21 cellular contexts compared by ENCODE assay signal in genomic region chr6:90457867-90458259, GRCh38.
DNase-seq lines count a peak whose midpoint lies in the region; ATAC-seq and TF ChIP-seq lines count a peak whose summit lies in the region.
"Had no signal": no experiment of that assay in that cellular context is flagged by ENCODE, and none has a peak within 500 bp of the region (broad histone marks: within the 10 kb centered on the region; RNA-seq: fewer than 3 reads in every experiment).

No MANE protein-coding gene starts in this region.

- H2AFZ ChIP-seq in OCI-LY1 (ENCODE audit: low read length): no peak overlapping the region
- H2AFZ ChIP-seq: neural progenitor cell had no signal

- CTCF ChIA-PET in activated naive CD4-positive, alpha-beta T cell treated with anti-CD3 and anti-CD28 coated beads, Interleukin-2, amount 10 ng/mL, durations not matched to agents 7 days and 5 days (lab: Charles Lee): interaction anchor here (0.7 to 6.5 kb wide), 6 partner anchors 18 to 65 kb away, joined by 3 to 59 read pairs (median 5); no protein-coding TSS in a partner anchor
- CTCF ChIA-PET in naive thymus-derived CD4-positive, alpha-beta T cell (lab: Charles Lee): interaction anchor here (1.5 kb wide), 1 partner anchor 14 kb away, joined by 5 read pairs; no protein-coding TSS in a partner anchor

- H4K20me1 ChIP-seq in OCI-LY1 (ENCODE audit: insufficient read depth, low read length): no peaks in the 10 kb centered on the region
- H4K20me1 ChIP-seq: BLaER1 had no signal

- DNase-seq in activated naive CD4-positive, alpha-beta T cell treated with anti-CD3 and anti-CD28 coated beads, Interleukin-2, amount 10 ng/mL, durations not matched to agents 7 days and 5 days: no peak
- DNase-seq in activated naive CD4-positive, alpha-beta T cell treated with Interleukin-2 at 50 U/mL for 16 hours: no peak
- DNase-seq in activated T-helper 1 cell treated with anti-CD3 and anti-CD28 coated beads, Interleukin-12 subunit alpha, Interleukin-12 subunit beta, Interleukin-2, Interleukin-4 antibody, amounts not matched to agents 30 ng/mL and 10 ng/mL and 1 ng/mL, durations not matched to agents 14 hours and 24 hours and 36 hours (ENCODE audit: low spot score): no peak
- no peak for DNase-seq in naive thymus-derived CD4-positive, alpha-beta T cell
- no peak for DNase-seq in HuH-7 (ENCODE audit: low spot score)
- DNase-seq: Caco-2, Karpas-422, NCI-H1417, NCI-H2081, NCI-H526 treated with DMSO at 0.1 percent for 48 hours, pancreas had no signal

- H3K9ac ChIP-seq in OCI-LY1 (ENCODE audit: low read length): peak overlapping the region; percentile 48
- H3K9ac ChIP-seq: BLaER1, neural progenitor cell had no signal

- H3K4me3 ChIP-seq in OCI-LY1 (ENCODE audit: low read depth, low read length, poor library complexity, severe bottlenecking): peak overlapping the region; percentile 39
- no peak overlapping the region for H3K4me3 ChIP-seq in naive thymus-derived CD4-positive, alpha-beta T cell (ENCODE audit: low read length)
- H3K4me3 ChIP-seq: BLaER1, coronary artery, neural progenitor cell, pancreas had no signal

- POLR2A ChIA-PET in naive thymus-derived CD4-positive, alpha-beta T cell (lab: Charles Lee): interaction anchor here (1.0 to 1.4 kb wide), 3 partner anchors 10 to 55 kb away, joined by 3 to 4 read pairs (median 3); no protein-coding TSS in a partner anchor

- H3F3A ChIP-seq in OCI-LY1 (ENCODE audit: insufficient read depth, low read length): no peaks in the 10 kb centered on the region; the same call in 1 of the 2 replicates

- no peaks in the 10 kb centered on the region for H3K9me3 ChIP-seq in OCI-LY1 (ENCODE audit: low read length)
- no peaks in the 10 kb centered on the region for H3K9me3 ChIP-seq in naive thymus-derived CD4-positive, alpha-beta T cell (ENCODE audit: control insufficient read depth in 2 of 3, low read length in 3 of 3)
- H3K9me3 ChIP-seq: Caco-2, pancreas, thoracic aorta had no signal

- H3K27me3 ChIP-seq in OCI-LY1 (ENCODE audit: insufficient read depth, low read length): no peaks in the 10 kb centered on the region
- no peaks in the 10 kb centered on the region for H3K27me3 ChIP-seq in naive thymus-derived CD4-positive, alpha-beta T cell (ENCODE audit: control insufficient read depth in 2 of 2, insufficient read depth in 2 of 2, low read length in 2 of 2)
- H3K27me3 ChIP-seq: BLaER1, neural progenitor cell, pancreas had no signal

- peak overlapping the region; percentile 65 for H3K4me2 ChIP-seq in OCI-LY1 (ENCODE audit: low read length)
- H3K4me2 ChIP-seq: BLaER1, neural progenitor cell had no signal

- TF ChIP-seq CTCF in OCI-LY1 (IDR thresholded peaks at IDR 0.05; ENCODE audit: low read length): no peak

- peaks cover 48% of the 10 kb centered on the region for H3K4me1 ChIP-seq in OCI-LY1 (ENCODE audit: insufficient read depth, low read length, severe bottlenecking)
- peaks cover 18 to 23% of the 10 kb centered on the region in 2 donors for H3K4me1 ChIP-seq in naive thymus-derived CD4-positive, alpha-beta T cell (ENCODE audit: control insufficient read depth in 2 of 2, insufficient read depth in 2 of 2, low read length in 2 of 2)
- H3K4me1 ChIP-seq: BLaER1, Caco-2, neural progenitor cell, pancreas had no signal

- ATAC-seq in naive thymus-derived CD4-positive, alpha-beta T cell: no peak
- ATAC-seq in HG02840 (IDR thresholded peaks at IDR 0.05; ENCODE audit: low FRiP score, unreplicated experiment): no peak
- no peak for ATAC-seq in HG03457 (IDR thresholded peaks at IDR 0.05; ENCODE audit: unreplicated experiment)
- ATAC-seq: HCT116, pancreas, SK-N-SH treated with all-trans-retinoic acid at 6 μM for 48 hours had no signal

- H3K27me3 Mint-ChIP-seq in activated naive CD4-positive, alpha-beta T cell treated with anti-CD3 and anti-CD28 coated beads, Interleukin-2, amount 10 ng/mL, durations not matched to agents 7 days and 5 days: no peaks in the 10 kb centered on the region
- no peaks in the 10 kb centered on the region for H3K27me3 Mint-ChIP-seq in activated T-helper 1 cell treated with anti-CD3 and anti-CD28 coated beads, Interleukin-12 subunit alpha, Interleukin-12 subunit beta, Interleukin-2, Interleukin-4 antibody, amounts not matched to agents 30 ng/mL and 10 ng/mL and 1 ng/mL, durations not matched to agents 14 hours and 24 hours and 36 hours (ENCODE audit: insufficient read depth)
- H3K27me3 Mint-ChIP-seq in naive thymus-derived CD4-positive, alpha-beta T cell: no peaks in the 10 kb centered on the region

- H3K36me3 ChIP-seq in OCI-LY1 (ENCODE audit: insufficient read depth, low read length): no peaks in the 10 kb centered on the region
- no peaks in the 10 kb centered on the region for H3K36me3 ChIP-seq in naive thymus-derived CD4-positive, alpha-beta T cell (ENCODE audit: control insufficient read depth in 2 of 3, insufficient read depth in 3 of 3, low read length in 3 of 3)
- H3K36me3 ChIP-seq: BLaER1, neural progenitor cell, pancreas, thoracic aorta had no signal

- H3K27ac ChIP-seq in OCI-LY1 (ENCODE audit: low read depth, low read length, poor library complexity, severe bottlenecking): peak overlapping the region; percentile 88
- no peak overlapping the region for H3K27ac ChIP-seq in naive thymus-derived CD4-positive, alpha-beta T cell (ENCODE audit: low read depth, low read length)
- H3K27ac ChIP-seq: BLaER1, coronary artery, neural progenitor cell, pancreas, thoracic aorta, VCaP had no signal

- H3K36me3 Mint-ChIP-seq in activated naive CD4-positive, alpha-beta T cell treated with anti-CD3 and anti-CD28 coated beads, Interleukin-2, amount 10 ng/mL, durations not matched to agents 7 days and 5 days: peaks cover 3% of the 10 kb centered on the region
- no peaks in the 10 kb centered on the region for H3K36me3 Mint-ChIP-seq in activated T-helper 1 cell treated with anti-CD3 and anti-CD28 coated beads, Interleukin-12 subunit alpha, Interleukin-12 subunit beta, Interleukin-2, Interleukin-4 antibody, amounts not matched to agents 30 ng/mL and 10 ng/mL and 1 ng/mL, durations not matched to agents 14 hours and 24 hours and 36 hours (ENCODE audit: low read depth)
- H3K36me3 Mint-ChIP-seq in naive thymus-derived CD4-positive, alpha-beta T cell: peaks cover 0 to 18% (median 0%) of the 10 kb centered on the region in 5 donors
- H3K36me3 Mint-ChIP-seq: neural progenitor cell had no signal

- peak overlapping the region; percentile 93 for H3K27ac Mint-ChIP-seq in activated naive CD4-positive, alpha-beta T cell treated with anti-CD3 and anti-CD28 coated beads, Interleukin-2, amount 10 ng/mL, durations not matched to agents 7 days and 5 days
- H3K27ac Mint-ChIP-seq in activated T-helper 1 cell treated with anti-CD3 and anti-CD28 coated beads, Interleukin-12 subunit alpha, Interleukin-12 subunit beta, Interleukin-2, Interleukin-4 antibody, amounts not matched to agents 30 ng/mL and 10 ng/mL and 1 ng/mL, durations not matched to agents 14 hours and 24 hours and 36 hours: peak overlapping the region; percentile 93
- peak overlapping the region in 6 of 9 donors; percentile 21 to 91 (median 80) for H3K27ac Mint-ChIP-seq in naive thymus-derived CD4-positive, alpha-beta T cell
- H3K27ac Mint-ChIP-seq: neural progenitor cell had no signal

- peak overlapping the region; percentile 65 for H3K4me3 Mint-ChIP-seq in activated naive CD4-positive, alpha-beta T cell treated with anti-CD3 and anti-CD28 coated beads, Interleukin-2, amount 10 ng/mL, durations not matched to agents 7 days and 5 days
- peak overlapping the region; percentile 47 for H3K4me3 Mint-ChIP-seq in activated T-helper 1 cell treated with anti-CD3 and anti-CD28 coated beads, Interleukin-12 subunit alpha, Interleukin-12 subunit beta, Interleukin-2, Interleukin-4 antibody, amounts not matched to agents 30 ng/mL and 10 ng/mL and 1 ng/mL, durations not matched to agents 14 hours and 24 hours and 36 hours
- peak overlapping the region in 6 of 10 donors; percentile 45 to 82 (median 68) for H3K4me3 Mint-ChIP-seq in naive thymus-derived CD4-positive, alpha-beta T cell
- H3K4me3 Mint-ChIP-seq: neural progenitor cell had no signal

- no peaks in the 10 kb centered on the region for H3K9me2 ChIP-seq in OCI-LY1 (ENCODE audit: low read depth, low read length)

- no peaks in the 10 kb centered on the region for H3K79me2 ChIP-seq in OCI-LY1 (ENCODE audit: insufficient read depth, low read length)

- intact Hi-C loops in activated T-helper 1 cell treated with anti-CD3 and anti-CD28 coated beads, Interleukin-12 subunit alpha, Interleukin-12 subunit beta, Interleukin-2, Interleukin-4 antibody, amounts not matched to agents 30 ng/mL and 10 ng/mL and 1 ng/mL, durations not matched to agents 14 hours and 24 hours and 36 hours (cut with micrococcal nuclease): loop anchor here (1.0 to 2.0 kb wide), 11 partner anchors 8 to 379 kb away; no protein-coding TSS in a partner anchor
- intact Hi-C loops in naive thymus-derived CD4-positive, alpha-beta T cell (cut with micrococcal nuclease): loop anchor here (1.0 to 2.0 kb wide), 4 partner anchors 15 to 60 kb away; no protein-coding TSS in a partner anchor

- peaks cover 62% of the 10 kb centered on the region for H3K4me1 Mint-ChIP-seq in activated naive CD4-positive, alpha-beta T cell treated with anti-CD3 and anti-CD28 coated beads, Interleukin-2, amount 10 ng/mL, durations not matched to agents 7 days and 5 days
- H3K4me1 Mint-ChIP-seq in activated T-helper 1 cell treated with anti-CD3 and anti-CD28 coated beads, Interleukin-12 subunit alpha, Interleukin-12 subunit beta, Interleukin-2, Interleukin-4 antibody, amounts not matched to agents 30 ng/mL and 10 ng/mL and 1 ng/mL, durations not matched to agents 14 hours and 24 hours and 36 hours (ENCODE audit: low read depth): peaks cover 58% of the 10 kb centered on the region
- H3K4me1 Mint-ChIP-seq in naive thymus-derived CD4-positive, alpha-beta T cell: peaks cover 17 to 58% (median 41%) of the 10 kb centered on the region in 7 donors
- H3K4me1 Mint-ChIP-seq: neural progenitor cell had no signal

- peaks cover 9% of the 10 kb centered on the region for H3K9me3 Mint-ChIP-seq in activated naive CD4-positive, alpha-beta T cell treated with anti-CD3 and anti-CD28 coated beads, Interleukin-2, amount 10 ng/mL, durations not matched to agents 7 days and 5 days
- H3K9me3 Mint-ChIP-seq in activated T-helper 1 cell treated with anti-CD3 and anti-CD28 coated beads, Interleukin-12 subunit alpha, Interleukin-12 subunit beta, Interleukin-2, Interleukin-4 antibody, amounts not matched to agents 30 ng/mL and 10 ng/mL and 1 ng/mL, durations not matched to agents 14 hours and 24 hours and 36 hours: peaks cover 3% of the 10 kb centered on the region
- peaks cover 0 to 3% (median 0%) of the 10 kb centered on the region in 11 donors for H3K9me3 Mint-ChIP-seq in naive thymus-derived CD4-positive, alpha-beta T cell
